Comparison of ENCODE assay signal across 22 cellular contexts in the genomic region with DNA sequence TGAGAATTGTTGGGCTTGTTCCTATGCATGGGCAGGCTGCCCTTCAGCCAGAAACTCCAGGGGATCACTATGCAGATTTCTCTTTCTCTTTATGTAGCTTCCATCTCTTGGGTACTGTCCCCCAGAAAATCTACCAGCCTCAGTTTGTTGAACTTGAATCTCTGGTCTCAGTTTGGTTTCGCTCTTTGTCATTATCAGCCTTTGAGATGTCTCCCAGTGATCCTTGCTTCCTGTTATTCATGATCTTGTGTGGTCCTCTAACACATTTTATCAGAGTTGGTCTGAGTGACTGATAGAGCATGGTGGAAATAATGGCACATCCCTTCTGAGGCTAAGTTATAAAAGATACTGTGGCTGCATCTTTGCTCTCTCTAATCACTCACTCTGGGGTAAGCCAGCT. TPM values are rescaled to one million over a fixed set of nuclear protein-coding genes. Genes with fewer than 3 reads are reported as not detected.
DNase-seq lines count a peak whose midpoint lies in the region; ATAC-seq and TF ChIP-seq lines count a peak whose summit lies in the region.
"Had no signal": no experiment of that assay in that cellular context is flagged by ENCODE, and none has a peak within 500 bp of the region (broad histone marks: within the 10 kb centered on the region; RNA-seq: fewer than 3 reads in every experiment).

No MANE protein-coding gene starts in this region.

- peaks cover 54% of the 10 kb centered on the region for H3K4me1 Mint-ChIP-seq in activated naive CD4-positive, alpha-beta T cell treated with anti-CD3 and anti-CD28 coated beads for 36 hours (ENCODE audit: low read depth)
- peaks cover 45% of the 10 kb centered on the region for H3K4me1 Mint-ChIP-seq in activated naive CD4-positive, alpha-beta T cell treated with anti-CD3 and anti-CD28 coated beads, Interleukin-2, amount 10 ng/mL, durations not matched to agents 7 days and 5 days
- H3K4me1 Mint-ChIP-seq in effector memory CD8-positive, alpha-beta T cell (ENCODE audit: low read depth in 2 of 2) = peaks cover 22 to 43% of the 10 kb centered on the region in 2 donors
- H3K4me1 Mint-ChIP-seq in stimulated activated naive CD8-positive, alpha-beta T cell treated with anti-CD3 and anti-CD28 coated beads, Interleukin-15, Interleukin-2, amounts not matched to agents 100 ng/mL and 50 ng/mL, for 24 hours (ENCODE audit: low read depth) = peaks cover 63% of the 10 kb centered on the region

- H3K27ac Mint-ChIP-seq in activated naive CD4-positive, alpha-beta T cell treated with anti-CD3 and anti-CD28 coated beads for 36 hours = peak overlapping the region; percentile 47
- H3K27ac Mint-ChIP-seq in activated naive CD4-positive, alpha-beta T cell treated with anti-CD3 and anti-CD28 coated beads, Interleukin-2, amount 10 ng/mL, durations not matched to agents 7 days and 5 days = no peak overlapping the region
- H3K27ac Mint-ChIP-seq in effector memory CD8-positive, alpha-beta T cell = peak overlapping the region; percentile 1 to 80
- H3K27ac Mint-ChIP-seq in stimulated activated naive CD8-positive, alpha-beta T cell treated with anti-CD3 and anti-CD28 coated beads, Interleukin-15, Interleukin-2, amounts not matched to agents 100 ng/mL and 50 ng/mL, for 24 hours = peak overlapping the region; percentile 92

- H3K79me2 ChIP-seq in OCI-LY3 (ENCODE audit: low read length) = peaks cover 25% of the 10 kb centered on the region

- no peaks in the 10 kb centered on the region for H4K20me1 ChIP-seq in OCI-LY3 (ENCODE audit: insufficient read depth, low read length)

- no peaks in the 10 kb centered on the region for H3K9me3 ChIP-seq in OCI-LY3 (ENCODE audit: insufficient read depth, low read length)
- H3K9me3 ChIP-seq: esophagus muscularis mucosa, vagina had no signal

- H3K4me3 ChIP-seq in OCI-LY3 (ENCODE audit: low read length) = peak overlapping the region; percentile 56
- H3K4me3 ChIP-seq: esophagus muscularis mucosa, vagina had no signal

- CTCF ChIA-PET in activated naive CD4-positive, alpha-beta T cell treated with anti-CD3 and anti-CD28 coated beads for 36 hours (lab: Charles Lee) = interaction anchor here (1.1 to 1.9 kb wide), 3 partner anchors 12 to 175 kb away, joined by 4 to 5 read pairs (median 4); no protein-coding TSS in a partner anchor
- CTCF ChIA-PET in activated naive CD4-positive, alpha-beta T cell treated with anti-CD3 and anti-CD28 coated beads, Interleukin-2, amount 10 ng/mL, durations not matched to agents 7 days and 5 days (lab: Charles Lee) = interaction anchor here (1.7 kb wide), 1 partner anchor 13 kb away, joined by 6 read pairs; no protein-coding TSS in a partner anchor

- peak overlapping the region; percentile 85 for H3K27ac ChIP-seq in OCI-LY3 (ENCODE audit: low read length)
- H3K27ac ChIP-seq: brain microvascular endothelial cell, esophagus muscularis mucosa, vagina had no signal

- no peak overlapping the region for H3K4me3 Mint-ChIP-seq in activated naive CD4-positive, alpha-beta T cell treated with anti-CD3 and anti-CD28 coated beads for 36 hours
- no peak overlapping the region for H3K4me3 Mint-ChIP-seq in activated naive CD4-positive, alpha-beta T cell treated with anti-CD3 and anti-CD28 coated beads, Interleukin-2, amount 10 ng/mL, durations not matched to agents 7 days and 5 days
- no peak overlapping the region for H3K4me3 Mint-ChIP-seq in effector memory CD8-positive, alpha-beta T cell
- peak overlapping the region; percentile 43 for H3K4me3 Mint-ChIP-seq in stimulated activated naive CD8-positive, alpha-beta T cell treated with anti-CD3 and anti-CD28 coated beads, Interleukin-15, Interleukin-2, amounts not matched to agents 100 ng/mL and 50 ng/mL, for 24 hours
- H3K4me3 Mint-ChIP-seq: CD14-positive monocyte had no signal

- H3K27me3 Mint-ChIP-seq in activated naive CD4-positive, alpha-beta T cell treated with anti-CD3 and anti-CD28 coated beads for 36 hours (ENCODE audit: low read depth) = no peaks in the 10 kb centered on the region
- H3K27me3 Mint-ChIP-seq in activated naive CD4-positive, alpha-beta T cell treated with anti-CD3 and anti-CD28 coated beads, Interleukin-2, amount 10 ng/mL, durations not matched to agents 7 days and 5 days = no peaks in the 10 kb centered on the region
- H3K27me3 Mint-ChIP-seq in effector memory CD8-positive, alpha-beta T cell = no peaks in the 10 kb centered on the region
- H3K27me3 Mint-ChIP-seq in stimulated activated naive CD8-positive, alpha-beta T cell treated with anti-CD3 and anti-CD28 coated beads, Interleukin-15, Interleukin-2, amounts not matched to agents 100 ng/mL and 50 ng/mL, for 24 hours = no peaks in the 10 kb centered on the region

- no peak overlapping the region for H2AFZ ChIP-seq in OCI-LY3 (ENCODE audit: low read depth, low read length)

- peaks cover 59% of the 10 kb centered on the region for H3K4me1 ChIP-seq in OCI-LY3 (ENCODE audit: low read length)

- H3K36me3 Mint-ChIP-seq in activated naive CD4-positive, alpha-beta T cell treated with anti-CD3 and anti-CD28 coated beads for 36 hours (ENCODE audit: low read depth) = peaks cover 60% of the 10 kb centered on the region
- peaks cover 73% of the 10 kb centered on the region for H3K36me3 Mint-ChIP-seq in activated naive CD4-positive, alpha-beta T cell treated with anti-CD3 and anti-CD28 coated beads, Interleukin-2, amount 10 ng/mL, durations not matched to agents 7 days and 5 days
- peaks cover 52% of the 10 kb centered on the region for H3K36me3 Mint-ChIP-seq in effector memory CD8-positive, alpha-beta T cell (ENCODE audit: insufficient read depth)
- H3K36me3 Mint-ChIP-seq in stimulated activated naive CD8-positive, alpha-beta T cell treated with anti-CD3 and anti-CD28 coated beads, Interleukin-15, Interleukin-2, amounts not matched to agents 100 ng/mL and 50 ng/mL, for 24 hours (ENCODE audit: low read depth) = peaks cover 77% of the 10 kb centered on the region

- peak overlapping the region; percentile 49; the same call in 1 of the 2 replicates for H3K9ac ChIP-seq in OCI-LY3 (ENCODE audit: low read length)

- no peak for TF ChIP-seq CTCF in OCI-LY3 (IDR thresholded peaks at IDR 0.05; ENCODE audit: low read depth, low read length)

- H3K9me3 Mint-ChIP-seq in activated naive CD4-positive, alpha-beta T cell treated with anti-CD3 and anti-CD28 coated beads for 36 hours = peaks cover 11% of the 10 kb centered on the region
- no peaks in the 10 kb centered on the region for H3K9me3 Mint-ChIP-seq in activated naive CD4-positive, alpha-beta T cell treated with anti-CD3 and anti-CD28 coated beads, Interleukin-2, amount 10 ng/mL, durations not matched to agents 7 days and 5 days
- no peaks in the 10 kb centered on the region for H3K9me3 Mint-ChIP-seq in effector memory CD8-positive, alpha-beta T cell
- H3K9me3 Mint-ChIP-seq in stimulated activated naive CD8-positive, alpha-beta T cell treated with anti-CD3 and anti-CD28 coated beads, Interleukin-15, Interleukin-2, amounts not matched to agents 100 ng/mL and 50 ng/mL, for 24 hours = peaks cover 15% of the 10 kb centered on the region

- H3K36me3 ChIP-seq in OCI-LY3 (replicated peaks; ENCODE audit: low read depth, low read length) = peaks cover 61% of the 10 kb centered on the region

- intact Hi-C loops in activated naive CD4-positive, alpha-beta T cell treated with anti-CD3 and anti-CD28 coated beads for 36 hours (cut with micrococcal nuclease) = no loop called here

- peak; percentile 18 for DNase-seq in activated naive CD4-positive, alpha-beta T cell treated with anti-CD3 and anti-CD28 coated beads for 36 hours
- DNase-seq in activated naive CD4-positive, alpha-beta T cell treated with anti-CD3 and anti-CD28 coated beads, Interleukin-2, amount 10 ng/mL, durations not matched to agents 7 days and 5 days = no peak
- no peak for DNase-seq in effector memory CD8-positive, alpha-beta T cell
- no peak for DNase-seq in cortex of kidney (lab: John Stamatoyannopoulos, UW)
- DNase-seq: activated CD4-positive, alpha-beta T cell treated with anti-CD3 and anti-CD28 coated beads, Interleukin-2, amount 50 U/mL, for 1 hour; brain microvascular endothelial cell; effector CD8-positive, alpha-beta T cell; EL; foreskin melanocyte; left colon; mesenchymal stem cell; NCI-H1105; NCI-H1930; NCI-H69; stimulated activated CD4-positive, alpha-beta T cell treated with anti-CD3 and anti-CD28 coated beads, Interleukin-2, amount 100 ng/mL, for 24 hours; stimulated activated naive CD4-positive, alpha-beta T cell had no signal

- no peak for ATAC-seq in effector memory CD8-positive, alpha-beta T cell (replicated peaks)
- ATAC-seq in GM19467 (IDR thresholded peaks at IDR 0.05; ENCODE audit: unreplicated experiment) = no peak
- ATAC-seq: left colon had no signal

- peak overlapping the region; percentile 80 for H3K4me2 ChIP-seq in OCI-LY3 (ENCODE audit: low read length)

- no peaks in the 10 kb centered on the region for H3K27me3 ChIP-seq in OCI-LY3 (ENCODE audit: low read depth, low read length)
- H3K27me3 ChIP-seq: brain microvascular endothelial cell, esophagus muscularis mucosa, vagina had no signal

RNA-seq across cellular contexts. Expression of gene TMEM87B, which starts 7.8 kb away (rescaled TPM):
- total RNA-seq in activated naive CD4-positive, alpha-beta T cell treated with anti-CD3 and anti-CD28 coated beads for 36 hours = 10 to 100 TPM; 10.5 to 12.0 TPM
